23 cellular contexts compared by ENCODE assay signal in the genomic region with DNA sequence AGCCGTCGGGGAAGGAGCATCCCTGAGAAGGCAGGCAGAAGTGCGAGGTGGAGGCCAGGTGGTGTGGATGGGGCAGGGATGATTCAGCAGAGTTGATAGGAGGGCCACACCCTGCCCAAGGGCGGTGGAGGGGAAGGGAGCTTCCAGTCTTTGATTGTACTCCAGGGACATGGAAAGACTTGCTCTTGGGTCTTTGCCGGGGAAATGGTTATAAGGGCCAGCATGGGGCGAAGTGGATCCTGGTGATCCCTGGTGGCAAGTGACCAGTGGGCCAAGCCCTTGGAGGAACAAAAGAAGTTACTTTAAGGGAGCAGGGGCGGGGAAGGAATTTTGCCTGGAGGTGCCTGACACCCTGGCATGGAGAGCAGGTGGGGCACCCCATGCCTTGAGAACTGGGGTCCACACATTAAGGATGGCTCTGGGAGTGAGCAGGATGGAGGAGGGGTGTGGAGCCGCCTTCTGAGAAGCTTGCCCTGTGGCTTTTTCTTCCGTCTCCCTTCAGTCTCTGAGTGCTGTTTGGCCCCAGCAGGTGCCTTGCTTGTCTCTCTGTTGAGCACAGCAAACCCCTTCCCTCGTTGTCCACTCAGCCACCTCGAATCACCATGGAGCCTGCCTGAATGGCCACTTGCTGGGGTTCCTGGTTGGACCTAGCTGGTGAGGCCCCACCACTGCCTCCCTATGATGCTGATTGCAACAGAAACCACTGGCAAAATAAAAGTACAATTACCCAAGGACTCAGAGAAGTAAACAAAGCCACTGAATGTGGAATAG.
A peak's percentile ranks its signal among the peaks of the same experiment; 100 is the strongest.
DNase-seq lines count a peak whose midpoint lies in the region; ATAC-seq and TF ChIP-seq lines count a peak whose summit lies in the region.
"Had no signal": no experiment of that assay in that cellular context is flagged by ENCODE, and none has a peak within 500 bp of the region (broad histone marks: within the 10 kb centered on the region; RNA-seq: fewer than 3 reads in every experiment).

No MANE protein-coding gene starts in this region.

- peaks cover 17% of the 10 kb centered on the region for H3K27me3 ChIP-seq in PC-3 (ENCODE audit: low read length)
- peaks cover 14 to 26% of the 10 kb centered on the region in 2 experiments for H3K27me3 ChIP-seq in mesenchymal stem cell (ENCODE audit: control insufficient read depth in 1 of 2, insufficient read depth in 1 of 2, low read length in 2 of 2)
- peaks cover 25% of the 10 kb centered on the region for H3K27me3 ChIP-seq in smooth muscle cell (ENCODE audit: low read depth)

- H3K14ac ChIP-seq in mesenchymal stem cell (ENCODE audit: low read length in 2 of 2) = no peak overlapping the region

- no peaks in the 10 kb centered on the region for H3K79me2 ChIP-seq in PC-3 (ENCODE audit: low read length)
- H3K79me2 ChIP-seq in smooth muscle cell (ENCODE audit: low read depth) = no peaks in the 10 kb centered on the region

- H3K9me3 ChIP-seq in HEK293 (ENCODE audit: control insufficient read depth, insufficient read depth, low read depth, low read length) = no peaks in the 10 kb centered on the region
- H3K9me3 ChIP-seq in PC-3 (ENCODE audit: low read length) = no peaks in the 10 kb centered on the region
- no peaks in the 10 kb centered on the region for H3K9me3 ChIP-seq in mesenchymal stem cell (ENCODE audit: control insufficient read depth, low read length)
- H3K9me3 ChIP-seq in smooth muscle cell (replicated peaks; ENCODE audit: low read depth) = no peaks in the 10 kb centered on the region
- H3K9me3 ChIP-seq: SJSA1, spleen had no signal

- no peak overlapping the region for H2AK5ac ChIP-seq in mesenchymal stem cell (ENCODE audit: low read length, severe bottlenecking)

- H3K18ac ChIP-seq in mesenchymal stem cell (ENCODE audit: low read depth in 1 of 2, low read length in 2 of 2) = no peak overlapping the region

- no peaks in the 10 kb centered on the region for H4K20me1 ChIP-seq in PC-3 (ENCODE audit: low read length)
- no peaks in the 10 kb centered on the region for H4K20me1 ChIP-seq in smooth muscle cell (ENCODE audit: low read depth)

- TF ChIP-seq CTCF in HEK293 (tag by site-specific recombination; IDR thresholded peaks at IDR 0.05) (no peak), PC-3 (conservative IDR thresholded peaks at IDR 0.05; ENCODE audit: low read depth, low read length) (no peak), smooth muscle cell (IDR thresholded peaks at IDR 0.05; ENCODE audit: borderline replicate concordance, insufficient read depth, poor library complexity, severe bottlenecking) (no peak)

- H3K27ac ChIP-seq in HEK293 (ENCODE audit: extremely low read depth, low read depth, low read length) (no peak overlapping the region), PC-3 (ENCODE audit: low read length) (no peak overlapping the region), mesenchymal stem cell (ENCODE audit: low read length, poor library complexity, severe bottlenecking) (no peak overlapping the region), smooth muscle cell (ENCODE audit: low read depth) (no peak overlapping the region)
- H3K27ac ChIP-seq: SJSA1 had no signal

- no peak overlapping the region for H3K4me3 ChIP-seq in HEK293 (ENCODE audit: low read depth, low read length)
- H3K4me3 ChIP-seq in PC-3 (ENCODE audit: low read length) = no peak overlapping the region
- H3K4me3 ChIP-seq in mesenchymal stem cell (ENCODE audit: insufficient read depth in 1 of 2, low read depth in 1 of 2, low read length in 2 of 2) = no peak overlapping the region
- H3K4me3 ChIP-seq in smooth muscle cell = no peak overlapping the region
- H3K4me3 ChIP-seq: SJSA1, spleen had no signal

- H3F3A ChIP-seq in PC-3 (ENCODE audit: low read length, unreplicated experiment) = no peaks in the 10 kb centered on the region
- no peaks in the 10 kb centered on the region for H3F3A ChIP-seq in smooth muscle cell (ENCODE audit: low read depth)

- POLR2A ChIA-PET in HEK293 (lab: Yijun Ruan, JAX) (no interaction called here), PC-3 (lab: Charles Lee; ENCODE audit: unreplicated experiment) (no interaction called here)

- H3K9me2 ChIP-seq in PC-3 (replicated peaks; ENCODE audit: low read length) = no peaks in the 10 kb centered on the region

- H4K8ac ChIP-seq in mesenchymal stem cell (ENCODE audit: low read length) = no peak overlapping the region

- H4K91ac ChIP-seq in mesenchymal stem cell (ENCODE audit: low read length) = peak overlapping the region; percentile 10

- CTCF ChIA-PET in HEK293 (lab: Yijun Ruan, JAX) (interaction anchor here (0.6 to 2.7 kb wide), 3 partner anchors 12 to 19 kb away, joined by 3 to 12 read pairs (median 3); no protein-coding TSS in a partner anchor), PC-3 (lab: Charles Lee) (no interaction called here)

- H2BK5ac ChIP-seq in mesenchymal stem cell (ENCODE audit: low read depth, low read length, poor library complexity, severe bottlenecking) = no peak overlapping the region

- no peak overlapping the region for H2BK15ac ChIP-seq in mesenchymal stem cell (ENCODE audit: low read depth, poor library complexity, severe bottlenecking)

- H3K4ac ChIP-seq in mesenchymal stem cell (ENCODE audit: low read depth in 1 of 2, low read length in 2 of 2) = no peak overlapping the region

- intact Hi-C loops in PC-3 (cut with micrococcal nuclease) = no loop called here

- BruUV-seq in PC-3 (replicated peaks; lab: Mats Ljungman, UMichigan) = no TSS peak

- H2BK120ac ChIP-seq in mesenchymal stem cell (ENCODE audit: low read depth, low read length) = no peak overlapping the region

- no peaks in the 10 kb centered on the region for H3K79me1 ChIP-seq in mesenchymal stem cell (replicated peaks; ENCODE audit: low read length, poor library complexity, severe bottlenecking)

- TF ChIP-seq POLR2A in erythroblast (IDR thresholded peaks at IDR 0.05; ENCODE audit: low read length) = peak; percentile 36

- H3K9ac ChIP-seq in PC-3 (ENCODE audit: low read length) = no peak overlapping the region
- H3K9ac ChIP-seq in mesenchymal stem cell (ENCODE audit: low read length) = no peak overlapping the region
- H3K9ac ChIP-seq in smooth muscle cell (ENCODE audit: low read depth) = no peak overlapping the region

- no peak overlapping the region for H3K23ac ChIP-seq in mesenchymal stem cell (ENCODE audit: low read length in 2 of 2)

- H3K4me1 ChIP-seq in HEK293 (ENCODE audit: control insufficient read depth, insufficient read depth, low read length) (no peaks in the 10 kb centered on the region), PC-3 (ENCODE audit: insufficient read depth, low read length) (peaks cover 30% of the 10 kb centered on the region), mesenchymal stem cell (ENCODE audit: control insufficient read depth, insufficient read depth, low read depth, low read length) (no peaks in the 10 kb centered on the region), smooth muscle cell (ENCODE audit: low read depth) (no peaks in the 10 kb centered on the region)
- H3K4me1 ChIP-seq: SJSA1 had no signal

- H3K36me3 ChIP-seq in HEK293 (ENCODE audit: control insufficient read depth in 2 of 2, insufficient read depth in 1 of 2, low read length in 2 of 2) (no peaks in the 10 kb centered on the region), PC-3 (ENCODE audit: low read depth, low read length) (no peaks in the 10 kb centered on the region), mesenchymal stem cell (ENCODE audit: control insufficient read depth in 1 of 2, insufficient read depth in 2 of 2, low read depth in 1 of 2, low read length in 2 of 2) (no peaks in the 10 kb centered on the region), smooth muscle cell (ENCODE audit: low read depth) (no peaks in the 10 kb centered on the region)
- H3K36me3 ChIP-seq: SJSA1, spleen had no signal

- ATAC-seq in PC-3 = no peak
- ATAC-seq: activated CD4-positive, alpha-beta T cell treated with anti-CD3 and anti-CD28 coated beads for 36 hours had no signal

- no peak overlapping the region for H2BK12ac ChIP-seq in mesenchymal stem cell (ENCODE audit: low read length in 2 of 2)

- H2AFZ ChIP-seq in PC-3 (ENCODE audit: low read length) (no peak overlapping the region), mesenchymal stem cell (ENCODE audit: low read depth, low read length) (no peak overlapping the region), smooth muscle cell (ENCODE audit: low read depth) (no peak overlapping the region)

- WGBS in mesenchymal stem cell = 68% methylated on average over 11 of the region's 11 CpGs
- WGBS in smooth muscle cell (ENCODE audit: low lambda C conversion rate) = 78% methylated on average over 11 of the region's 11 CpGs

- H3K4me2 ChIP-seq in PC-3 (ENCODE audit: low read length) (peak overlapping the region; percentile 64; the same call in 1 of the 2 replicates), mesenchymal stem cell (ENCODE audit: low read length, poor library complexity, severe bottlenecking) (no peak overlapping the region), smooth muscle cell (no peak overlapping the region)

- peak; percentile 34 for DNase-seq in PC-3
- DNase-seq in erythroblast (lab: John Stamatoyannopoulos, UW) = peak; percentile 38 to 53
- DNase-seq in mesenchymal stem cell = no peak
- DNase-seq in smooth muscle cell (lab: John Stamatoyannopoulos, UW; ENCODE audit: unreplicated experiment) = no peak
- DNase-seq in NCI-H748 (lab: John Stamatoyannopoulos, UW; ENCODE audit: unreplicated experiment) = no peak
- no peak for DNase-seq in amniotic stem cell (lab: John Stamatoyannopoulos, UW)
- DNase-seq: activated CD4-positive, alpha-beta T cell treated with anti-CD3 and anti-CD28 coated beads for 36 hours; anterior cingulate cortex; CD4-positive, alpha-beta memory T cell; DMS153; endodermal cell; HFFc6; IMR-90; mesendoderm; naive B cell; NCI-H1417; NCI-H2107; NCI-H510A treated with DMSO at 0.1 percent for 48 hours; spleen; stimulated activated CD4-positive, alpha-beta T cell treated with anti-CD3 and anti-CD28 coated beads, Interleukin-4, amount 100 ng/mL, for 24 hours; stimulated activated naive CD4-positive, alpha-beta T cell treated with Interleukin-2 at 50 U/mL for 16 hours had no signal

TF ChIP-seq in HEK293, 187 proteins besides CTCF, POLR2A, EP300 and RAD21 (continues in another document):
- no peak for TF ChIP-seq ZNF302 (tag by site-specific recombination; IDR thresholded peaks at IDR 0.05; ENCODE audit: low read depth)
- no peak for TF ChIP-seq ZBTB21 (tag by site-specific recombination; IDR thresholded peaks at IDR 0.05)
- no peak for TF ChIP-seq ZNF513 (tag by site-specific recombination; IDR thresholded peaks at IDR 0.05)
- TF ChIP-seq ZIC2 (tag by site-specific recombination; IDR thresholded peaks at IDR 0.05) = peak; percentile 34; the same call in 1 of the 2 replicates

Comparison
In these comparisons a context has a peak if more than half of its experiments do, and no peak if none do; other contexts are left out.
1. DNase-seq: peak in PC-3 (single experiment) and erythroblast (2 of 2); none in mesenchymal stem cell (single experiment), smooth muscle cell (single experiment), NCI-H748 (single experiment) and amniotic stem cell (single experiment).